25 cellular contexts compared by ENCODE assay signal in genomic region chr5:158492850-158493249, GRCh38.
DNase-seq lines count a peak whose midpoint lies in the region; ATAC-seq and TF ChIP-seq lines count a peak whose summit lies in the region.
"Had no signal": no experiment of that assay in that cellular context is flagged by ENCODE, and none has a peak within 500 bp of the region (broad histone marks: within the 10 kb centered on the region; RNA-seq: fewer than 3 reads in every experiment).

No MANE protein-coding gene starts in this region.

- H3K9me2 ChIP-seq in GM23338 (ENCODE audit: insufficient read depth): 0 out of 2 replicates have a peak, but pooled peaks cover 3% of the 10 kb centered on the region

- H3K27me3 ChIP-seq in GM23338 (ENCODE audit: insufficient read depth): no peaks in the 10 kb centered on the region
- H3K27me3 ChIP-seq: adrenal gland, SJSA1 had no signal

- H3K4me2 ChIP-seq in GM23338: no peak overlapping the region
- H3K4me2 ChIP-seq: A549 had no signal

- no peak for TF ChIP-seq CTCF in AG09309 (IDR thresholded peaks at IDR 0.05; ENCODE audit: control insufficient read depth, insufficient read depth, low read depth, low read length, missing control alignments)
- TF ChIP-seq CTCF in astrocyte of the cerebellum (IDR thresholded peaks at IDR 0.05; ENCODE audit: low read depth, low read length, missing control alignments): no peak
- TF ChIP-seq CTCF in GM23338 (conservative IDR thresholded peaks at IDR 0.05; ENCODE audit: low read depth in 2 of 2): no peak

- POLR2A ChIA-PET in HEK293T (lab: Yijun Ruan, JAX): interaction anchor here (1.2 kb wide), 1 partner anchor 13 kb away, joined by 3 read pairs; no protein-coding TSS in a partner anchor

- no peaks in the 10 kb centered on the region for H3K36me3 ChIP-seq in GM23338 (ENCODE audit: insufficient read depth)
- H3K36me3 ChIP-seq: adrenal gland, SJSA1 had no signal

- no peak overlapping the region for H2AFZ ChIP-seq in GM23338

- no peaks in the 10 kb centered on the region for H3K9me3 Mint-ChIP-seq in GM23338
- H3K9me3 Mint-ChIP-seq: HFFc6; stimulated activated memory B cell treated with anti-CD40 and anti-IgM and Interleukin-4, amounts not matched to agents 10 μg/mL and 1 μg/mL and 100 μg/mL, for 72 hours had no signal

- H3K27ac ChIP-seq in GM23338 (ENCODE audit: low read depth): no peak overlapping the region
- H3K27ac ChIP-seq: A549, adrenal gland, HL-60, SJSA1, VCaP had no signal

- no peaks in the 10 kb centered on the region for H4K20me1 ChIP-seq in GM23338 (replicated peaks; ENCODE audit: insufficient read depth)

- H3K4me3 ChIP-seq in AG09309 (ENCODE audit: control insufficient read depth, low read depth, low read length): no peak overlapping the region
- H3K4me3 ChIP-seq in astrocyte of the cerebellum (ENCODE audit: low read depth, low read length): no peak overlapping the region
- H3K4me3 ChIP-seq in GM23338: no peak overlapping the region
- H3K4me3 ChIP-seq: A549, adrenal gland, SJSA1 had no signal

- CTCF ChIA-PET in HEK293T (lab: Yijun Ruan, JAX): interaction anchor here (2.1 kb wide), 1 partner anchor 317 kb away, joined by 4 read pairs; no protein-coding TSS in a partner anchor

- H3F3A ChIP-seq in GM23338 (replicated peaks; ENCODE audit: low read depth): no peaks in the 10 kb centered on the region

- DNase-seq in AG09309 (ENCODE audit: low read depth): peak; percentile 37
- DNase-seq in HEK293T (ENCODE audit: extremely low spot score): peak; percentile 18
- DNase-seq in astrocyte of the cerebellum (ENCODE audit: low read depth): peak; percentile 95
- peak; percentile 7 for DNase-seq in iris pigment epithelial cell (ENCODE audit: low read depth)
- DNase-seq in SW 1271 (lab: John Stamatoyannopoulos, UW): no peak
- no peak for DNase-seq in activated CD4-positive, CD25-positive, alpha-beta regulatory T cell (lab: John Stamatoyannopoulos, UW)
- no peak for DNase-seq in DMS79 (lab: John Stamatoyannopoulos, UW)
- no peak for DNase-seq in GM23338 (ENCODE audit: low spot score)
- DNase-seq: activated CD8-positive, alpha-beta memory T cell treated with anti-CD3 and anti-CD28 coated beads, Interleukin-2, amount 50 U/mL, for 48 hours; activated effector memory CD4-positive, alpha-beta T cell treated with anti-CD3 and anti-CD28 coated beads, Interleukin-2, amount 50 U/mL, for 16 hours; adrenal gland; central memory CD4-positive, alpha-beta T cell; HFFc6; IMR-90; MM.1S; natural killer cell; NCI-H1436; PC-3; posterior cingulate gyrus; T-helper 17 cell had no signal

- in situ Hi-C loops in astrocyte of the cerebellum (cut with HindIII; ENCODE audit: low sequenced_read_pairs): no loop called here

- no peak overlapping the region for H3K27ac Mint-ChIP-seq in GM23338
- H3K27ac Mint-ChIP-seq: HFFc6; natural killer cell; stimulated activated memory B cell treated with anti-CD40 and anti-IgM and Interleukin-4, amounts not matched to agents 10 μg/mL and 1 μg/mL and 100 μg/mL, for 72 hours; T-helper 17 cell had no signal

- H3K4me1 ChIP-seq in GM23338 (ENCODE audit: insufficient read depth): no peaks in the 10 kb centered on the region; the same call in 1 of the 2 replicates
- H3K4me1 ChIP-seq: A549, adrenal gland had no signal

- H3K36me3 Mint-ChIP-seq in GM23338 (ENCODE audit: low read depth): no peaks in the 10 kb centered on the region
- H3K36me3 Mint-ChIP-seq: natural killer cell; stimulated activated memory B cell treated with anti-CD40 and anti-IgM and Interleukin-4, amounts not matched to agents 10 μg/mL and 1 μg/mL and 100 μg/mL, for 72 hours had no signal

- H3K4me1 Mint-ChIP-seq in GM23338: peaks cover 13% of the 10 kb centered on the region
- H3K4me1 Mint-ChIP-seq: natural killer cell; stimulated activated memory B cell treated with anti-CD40 and anti-IgM and Interleukin-4, amounts not matched to agents 10 μg/mL and 1 μg/mL and 100 μg/mL, for 72 hours; T-helper 17 cell had no signal

- no peaks in the 10 kb centered on the region for H3K79me2 ChIP-seq in GM23338 (replicated peaks; ENCODE audit: insufficient read depth)

- ATAC-seq in GM23338: no peak
- ATAC-seq: A549; natural killer cell; PC-3; stimulated activated memory B cell treated with anti-CD40 and anti-IgM and Interleukin-4, amounts not matched to agents 10 μg/mL and 1 μg/mL and 100 μg/mL, for 72 hours; T-helper 17 cell had no signal

- H3K27me3 Mint-ChIP-seq in GM23338 (ENCODE audit: insufficient read depth, low read depth, poor library complexity): no peaks in the 10 kb centered on the region
- H3K27me3 Mint-ChIP-seq: stimulated activated memory B cell treated with anti-CD40 and anti-IgM and Interleukin-4, amounts not matched to agents 10 μg/mL and 1 μg/mL and 100 μg/mL, for 72 hours had no signal

- H3K4me3 Mint-ChIP-seq in GM23338: no peak overlapping the region
- H3K4me3 Mint-ChIP-seq: HFFc6; natural killer cell; stimulated activated memory B cell treated with anti-CD40 and anti-IgM and Interleukin-4, amounts not matched to agents 10 μg/mL and 1 μg/mL and 100 μg/mL, for 72 hours; T-helper 17 cell had no signal

TF ChIP-seq in HEK293T, 16 proteins besides CTCF, POLR2A, EP300 and RAD21:
- TF ChIP-seq FOXM1 (IDR thresholded peaks at IDR 0.05; ENCODE audit: borderline replicate concordance) (no peak), BHLHE40 (IDR thresholded peaks at IDR 0.05; ENCODE audit: borderline replicate concordance) (no peak), LEF1 (IDR thresholded peaks at IDR 0.05; ENCODE audit: borderline replicate concordance) (no peak), ZNF384 (IDR thresholded peaks at IDR 0.05) (no peak)

TF ChIP-seq in GM23338, 12 proteins besides CTCF, POLR2A, EP300 and RAD21 (continues in another document):
- TF ChIP-seq EZH2 (IDR thresholded peaks at IDR 0.05; ENCODE audit: low read depth, unreplicated experiment): no peak
- TF ChIP-seq, protein P1, sequence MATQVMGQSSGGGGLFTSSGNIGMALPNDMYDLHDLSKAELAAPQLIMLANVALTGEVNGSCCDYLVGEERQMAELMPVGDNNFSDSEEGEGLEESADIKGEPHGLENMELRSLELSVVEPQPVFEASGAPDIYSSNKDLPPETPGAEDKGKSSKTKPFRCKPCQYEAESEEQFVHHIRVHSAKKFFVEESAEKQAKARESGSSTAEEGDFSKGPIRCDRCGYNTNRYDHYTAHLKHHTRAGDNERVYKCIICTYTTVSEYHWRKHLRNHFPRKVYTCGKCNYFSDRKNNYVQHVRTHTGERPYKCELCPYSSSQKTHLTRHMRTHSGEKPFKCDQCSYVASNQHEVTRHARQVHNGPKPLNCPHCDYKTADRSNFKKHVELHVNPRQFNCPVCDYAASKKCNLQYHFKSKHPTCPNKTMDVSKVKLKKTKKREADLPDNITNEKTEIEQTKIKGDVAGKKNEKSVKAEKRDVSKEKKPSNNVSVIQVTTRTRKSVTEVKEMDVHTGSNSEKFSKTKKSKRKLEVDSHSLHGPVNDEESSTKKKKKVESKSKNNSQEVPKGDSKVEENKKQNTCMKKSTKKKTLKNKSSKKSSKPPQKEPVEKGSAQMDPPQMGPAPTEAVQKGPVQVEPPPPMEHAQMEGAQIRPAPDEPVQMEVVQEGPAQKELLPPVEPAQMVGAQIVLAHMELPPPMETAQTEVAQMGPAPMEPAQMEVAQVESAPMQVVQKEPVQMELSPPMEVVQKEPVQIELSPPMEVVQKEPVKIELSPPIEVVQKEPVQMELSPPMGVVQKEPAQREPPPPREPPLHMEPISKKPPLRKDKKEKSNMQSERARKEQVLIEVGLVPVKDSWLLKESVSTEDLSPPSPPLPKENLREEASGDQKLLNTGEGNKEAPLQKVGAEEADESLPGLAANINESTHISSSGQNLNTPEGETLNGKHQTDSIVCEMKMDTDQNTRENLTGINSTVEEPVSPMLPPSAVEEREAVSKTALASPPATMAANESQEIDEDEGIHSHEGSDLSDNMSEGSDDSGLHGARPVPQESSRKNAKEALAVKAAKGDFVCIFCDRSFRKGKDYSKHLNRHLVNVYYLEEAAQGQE (IDR thresholded peaks at IDR 0.05; ENCODE audit: unreplicated experiment): no peak
- TF ChIP-seq ZNF114 (CRISPR knock-in tag; IDR thresholded peaks at IDR 0.05): no peak
- no peak for TF ChIP-seq POLR2AphosphoS5 (IDR thresholded peaks at IDR 0.05; ENCODE audit: low read depth)

Comparison
In these comparisons a context has a peak if more than half of its experiments do, and no peak if none do; other contexts are left out.
1. DNase-seq: peak in AG09309 (single experiment), HEK293T (single experiment), astrocyte of the cerebellum (single experiment) and iris pigment epithelial cell (single experiment); none in SW 1271 (0 of 2), activated CD4-positive, CD25-positive, alpha-beta regulatory T cell (0 of 4), DMS79 (single experiment) and GM23338 (single experiment).